22 cellular contexts compared by ENCODE assay signal in genomic region chr15:39997031-39997430, GRCh38. TPM values are rescaled to one million over a fixed set of nuclear protein-coding genes. Genes with fewer than 3 reads are reported as not detected.
DNase-seq lines count a peak whose midpoint lies in the region; ATAC-seq, FAIRE-seq and TF ChIP-seq lines count a peak whose summit lies in the region.
"Had no signal": no experiment of that assay in that cellular context is flagged by ENCODE, and none has a peak within 500 bp of the region (broad histone marks: within the 10 kb centered on the region; RNA-seq: fewer than 3 reads in every experiment).

No MANE protein-coding gene starts in this region.

- no peak for TF ChIP-seq POLR2A in IMR-90 (IDR thresholded peaks at IDR 0.05; ENCODE audit: low read depth, low read length)

- peak overlapping the region; percentile 60; the same call in 1 of the 2 replicates for H3K4me2 ChIP-seq in DOHH2 (ENCODE audit: low read length)
- peak overlapping the region; percentile 63; the same call in 1 of the 2 replicates for H3K4me2 ChIP-seq in IMR-90 (ENCODE audit: low read depth, low read length)
- H3K4me2 ChIP-seq in astrocyte (ENCODE audit: low read length): peak overlapping the region; percentile 41
- H3K4me2 ChIP-seq: A549 had no signal

- peaks cover 14 to 16% of the 10 kb centered on the region in 2 experiments; a peak in 3 of 4 replicates for H3K79me1 ChIP-seq in IMR-90 (ENCODE audit: low read depth in 1 of 2, low read length in 2 of 2)

- H3K9me3 Mint-ChIP-seq in astrocyte (ENCODE audit: unreplicated experiment): no peaks in the 10 kb centered on the region
- H3K9me3 Mint-ChIP-seq: CD4-positive, alpha-beta memory T cell had no signal

- no peak overlapping the region; the same call in 1 of the 2 replicates for H2AK5ac ChIP-seq in IMR-90 (ENCODE audit: low read depth, low read length)

- peak; percentile 56 for DNase-seq in IMR-90
- DNase-seq in astrocyte (ENCODE audit: low read depth): peak; percentile 69
- peak; percentile 33 for DNase-seq in hepatic stellate cell (ENCODE audit: low spot score)
- DNase-seq in D341Med (ENCODE audit: low spot score): no peak
- no peak for DNase-seq in DMS114 treated with DMSO at 0.1 percent for 48 hours (lab: John Stamatoyannopoulos, UW; ENCODE audit: unreplicated experiment)
- no peak for DNase-seq in left ventricle myocardium inferior
- DNase-seq: CD4-positive, alpha-beta memory T cell; DMS79 treated with DMSO at 0.1 percent for 48 hours; GF-D8; KBM-7; NCI-H1048; NCI-H1436 treated with DMSO at 0.1 percent for 48 hours; NCI-H2081; NCI-H524; T-helper 17 cell had no signal

- H3K9ac ChIP-seq in IMR-90 (ENCODE audit: low read depth, low read length) (no peak overlapping the region), astrocyte (ENCODE audit: low read length) (no peak overlapping the region)

- peak overlapping the region in 1 of 2 experiments; percentile 77; a peak in 1 of 4 replicates for H4K8ac ChIP-seq in IMR-90 (ENCODE audit: low read depth in 2 of 2, low read length in 2 of 2)

- H3K9me2 ChIP-seq in DOHH2 (replicated peaks; ENCODE audit: control insufficient read depth, low read length): no peaks in the 10 kb centered on the region

- WGBS in IMR-90 (ENCODE audit: extremely low coverage in 2 of 2, insufficient read length in 1 of 2), 2 experiments: no CpG with 5 or more reads among the region's 1 CpG

- BruUV-seq in IMR-90 (replicated peaks; lab: Mats Ljungman, UMichigan): no TSS peak

- peaks cover 29% of the 10 kb centered on the region for H3K36me3 ChIP-seq in DOHH2 (ENCODE audit: control insufficient read depth, low read length)
- H3K36me3 ChIP-seq in IMR-90 (ENCODE audit: control insufficient read depth, insufficient read depth, low read length): peaks cover 35% of the 10 kb centered on the region
- peaks cover 31% of the 10 kb centered on the region for H3K36me3 ChIP-seq in astrocyte (ENCODE audit: insufficient read depth, low read length)
- H3K36me3 ChIP-seq in left ventricle myocardium inferior: peaks cover 90% of the 10 kb centered on the region

- H2AK9ac ChIP-seq in IMR-90 (replicated peaks; ENCODE audit: low read depth, low read length, poor library complexity): no peak overlapping the region

- H2BK20ac ChIP-seq in IMR-90 (ENCODE audit: low read depth, low read length): peak overlapping the region; percentile 91

- TF ChIP-seq CTCF in DOHH2 (IDR thresholded peaks at IDR 0.05; ENCODE audit: low read depth, low read length, poor library complexity, severe bottlenecking): no peak
- no peak for TF ChIP-seq CTCF in IMR-90 (conservative IDR thresholded peaks at IDR 0.05; ENCODE audit: low read depth, low read length)
- TF ChIP-seq CTCF in astrocyte (IDR thresholded peaks at IDR 0.05; ENCODE audit: insufficient read depth, low read depth, low read length): no peak
- no peak for TF ChIP-seq CTCF in left ventricle myocardium inferior (IDR thresholded peaks at IDR 0.05; ENCODE audit: borderline replicate concordance)

- H3K27me3 ChIP-seq in DOHH2 (ENCODE audit: control insufficient read depth, low read length) (no peaks in the 10 kb centered on the region), IMR-90 (ENCODE audit: control insufficient read depth, insufficient read depth, low read length) (no peaks in the 10 kb centered on the region), astrocyte (ENCODE audit: insufficient read depth, low read length) (no peaks in the 10 kb centered on the region), left ventricle myocardium inferior (ENCODE audit: low read depth) (no peaks in the 10 kb centered on the region)

- H3K4me1 ChIP-seq in DOHH2 (ENCODE audit: control insufficient read depth, low read length) (peaks cover 37% of the 10 kb centered on the region), IMR-90 (ENCODE audit: control insufficient read depth, insufficient read depth, low read length) (peaks cover 6% of the 10 kb centered on the region; the same call in 1 of the 2 replicates), astrocyte (ENCODE audit: insufficient read depth, low read length) (peaks cover 11% of the 10 kb centered on the region), left ventricle myocardium inferior (no peaks in the 10 kb centered on the region)

- peak overlapping the region; percentile 80; the same call in 1 of the 2 replicates for H2BK120ac ChIP-seq in IMR-90 (ENCODE audit: low read depth, low read length)

- TF ChIP-seq RAD21 in IMR-90 (IDR thresholded peaks at IDR 0.05; ENCODE audit: low read length): no peak

- H3K4me3 ChIP-seq in DOHH2 (ENCODE audit: low read length) (no peak overlapping the region), IMR-90 (ENCODE audit: insufficient read depth, low read depth, low read length) (no peak overlapping the region), astrocyte (ENCODE audit: insufficient read depth, low read depth, low read length) (no peak overlapping the region), left ventricle myocardium inferior (no peak overlapping the region)
- H3K4me3 ChIP-seq: A549, SK-N-MC had no signal

- ATAC-seq in IMR-90 (ENCODE audit: low read depth): peak; percentile 78
- ATAC-seq in HG03520 (IDR thresholded peaks at IDR 0.05; ENCODE audit: unreplicated experiment): no peak
- ATAC-seq: A549, HCT116, Panc1, T-helper 17 cell had no signal

- intact Hi-C loops in IMR-90 (cut with micrococcal nuclease): loop anchor here (5.0 kb wide), 1 partner anchor 45 kb away; no protein-coding TSS in a partner anchor
- intact Hi-C loops in left ventricle myocardium inferior (cut with micrococcal nuclease): no loop called here

- H3K9me1 ChIP-seq in IMR-90 (ENCODE audit: insufficient read depth, low read length): peaks cover 12% of the 10 kb centered on the region

- peaks cover 2% of the 10 kb centered on the region for H3K4me1 Mint-ChIP-seq in astrocyte (ENCODE audit: low read depth, unreplicated experiment)
- H3K4me1 Mint-ChIP-seq: CD4-positive, alpha-beta memory T cell; T-helper 17 cell had no signal

- POLR2A ChIA-PET in IMR-90 (lab: Charles Lee; ENCODE audit: unreplicated experiment): no interaction called here

- H3F3A ChIP-seq in DOHH2 (ENCODE audit: control insufficient read depth, insufficient read depth): peaks cover 3% of the 10 kb centered on the region; the same call in 1 of the 2 replicates

- 0 out of 2 replicates have a peak overlapping the region, but pooled peaks have one; percentile 63 for H4K91ac ChIP-seq in IMR-90 (ENCODE audit: insufficient read depth, low read depth, low read length)

- peak overlapping the region; percentile 89 for H3K14ac ChIP-seq in IMR-90 (replicated peaks; ENCODE audit: low read depth, low read length)

- no peak overlapping the region for H3K4me3 Mint-ChIP-seq in astrocyte (ENCODE audit: unreplicated experiment)
- H3K4me3 Mint-ChIP-seq: CD4-positive, alpha-beta memory T cell; T-helper 17 cell had no signal

- no peaks in the 10 kb centered on the region for H3K27me3 Mint-ChIP-seq in astrocyte (ENCODE audit: low read depth, unreplicated experiment)
- H3K27me3 Mint-ChIP-seq: CD4-positive, alpha-beta memory T cell; T-helper 17 cell had no signal

- FAIRE-seq in astrocyte (lab: Jason Lieb, UNC): no peak
- FAIRE-seq: A549, D721Med had no signal

- peak overlapping the region; percentile 84; the same call in 1 of the 2 replicates for H3K4ac ChIP-seq in IMR-90 (ENCODE audit: low read depth, low read length)

- H3K36me3 Mint-ChIP-seq in astrocyte (ENCODE audit: low read depth, unreplicated experiment): peaks cover 16% of the 10 kb centered on the region

- H3K27ac ChIP-seq in DOHH2 (ENCODE audit: low read depth, low read length) (peak overlapping the region; percentile 69), IMR-90 (ENCODE audit: insufficient read depth, low read length) (peak overlapping the region; percentile 37; the same call in 1 of the 2 replicates), astrocyte (ENCODE audit: low read depth, low read length) (no peak overlapping the region), left ventricle myocardium inferior (replicated peaks) (no peak overlapping the region)
- H3K27ac ChIP-seq: A549, SK-N-MC had no signal

- H3K79me2 ChIP-seq in DOHH2 (ENCODE audit: control insufficient read depth, low read length) (no peaks in the 10 kb centered on the region), astrocyte (ENCODE audit: insufficient read depth, low read length) (no peaks in the 10 kb centered on the region)

- H3K9me3 ChIP-seq in DOHH2 (ENCODE audit: control insufficient read depth, insufficient read depth, low read length) (no peaks in the 10 kb centered on the region), IMR-90 (ENCODE audit: control insufficient read depth, insufficient read depth, low read length) (no peaks in the 10 kb centered on the region), astrocyte (ENCODE audit: insufficient read depth, low read depth, low read length) (no peaks in the 10 kb centered on the region), left ventricle myocardium inferior (replicated peaks) (no peaks in the 10 kb centered on the region)
- H3K9me3 ChIP-seq: A549 had no signal

- no peaks in the 10 kb centered on the region for H4K20me1 ChIP-seq in DOHH2 (ENCODE audit: control insufficient read depth, insufficient read depth, low read depth, low read length)
- H4K20me1 ChIP-seq in IMR-90 (ENCODE audit: insufficient read depth, low read length): no peaks in the 10 kb centered on the region; the same call in 1 of the 2 replicates
- H4K20me1 ChIP-seq in astrocyte (ENCODE audit: insufficient read depth, low read length): no peaks in the 10 kb centered on the region

- H2AFZ ChIP-seq in IMR-90 (replicated peaks; ENCODE audit: low read length, poor library complexity): no peak overlapping the region
- no peak overlapping the region for H2AFZ ChIP-seq in astrocyte (ENCODE audit: low read depth, low read length)

- CTCF ChIA-PET in IMR-90 (lab: Yijun Ruan, JAX): no interaction called here

- peak overlapping the region; percentile 31; the same call in 1 of the 2 replicates for H3K23ac ChIP-seq in IMR-90 (ENCODE audit: low read depth, low read length)

- H2BK15ac ChIP-seq in IMR-90 (ENCODE audit: low read depth, low read length): peak overlapping the region; percentile 98; the same call in 1 of the 3 replicates

- no peak overlapping the region for H4K5ac ChIP-seq in IMR-90 (ENCODE audit: low read depth, low read length)

- no peak overlapping the region for H3K56ac ChIP-seq in IMR-90 (ENCODE audit: extremely low read depth, insufficient read depth, low read length)

- dilution Hi-C loops in IMR-90 (cut with HindIII; ENCODE audit: low sequenced_read_pairs, unreplicated experiment): no loop called here

- H3K18ac ChIP-seq in IMR-90 (ENCODE audit: low read depth, low read length): peak overlapping the region; percentile 24; the same call in 1 of the 2 replicates

- in situ Hi-C loops in IMR-90 (cut with MboI; ENCODE audit: low sequenced_read_pairs): no loop called here

- H2BK5ac ChIP-seq in IMR-90 (ENCODE audit: low read depth, low read length, poor library complexity, severe bottlenecking): peak overlapping the region; percentile 93

- H3K27ac Mint-ChIP-seq in astrocyte (ENCODE audit: unreplicated experiment): no peak overlapping the region
- H3K27ac Mint-ChIP-seq: CD4-positive, alpha-beta memory T cell; T-helper 17 cell had no signal

RNA-seq across cellular contexts. Expression of gene SRP14, which starts 42.0 kb away (rescaled TPM):
- 106 and 205 TPM in 2 replicates for total RNA-seq in IMR-90 (2012; rRNA removed)
- polyA plus RNA-seq in IMR-90 (2012; rRNA removed): 295 and 296 TPM in 2 replicates
- polyA plus RNA-seq in IMR-90 (2012; cell fraction: cytosol; rRNA removed): 198 and 487 TPM in 2 replicates
- polyA plus RNA-seq in IMR-90 (2012; cell fraction: nucleus; rRNA removed; ENCODE audit: low replicate concordance): 41.4 and 203 TPM in 2 replicates
- total RNA-seq in astrocyte: 279 and 320 TPM in 2 replicates
- total RNA-seq in left ventricle myocardium inferior: 240 TPM

Comparison
In these comparisons a context has a peak if more than half of its experiments do, and no peak if none do; other contexts are left out.
1. H3K27ac ChIP-seq: peak in DOHH2 (single experiment) and IMR-90 (single experiment); none in astrocyte (single experiment) and left ventricle myocardium inferior (single experiment).
2. DNase-seq: peak in IMR-90 (single experiment), astrocyte (single experiment) and hepatic stellate cell (single experiment); none in D341Med (single experiment), DMS114 treated with DMSO at 0.1 percent for 48 hours (single experiment) and left ventricle myocardium inferior (single experiment).
3. Peak in every context shown above with its lines, with median percentiles within 50 percentile points of each other: H3K4me2 ChIP-seq.